In the genomic region with DNA sequence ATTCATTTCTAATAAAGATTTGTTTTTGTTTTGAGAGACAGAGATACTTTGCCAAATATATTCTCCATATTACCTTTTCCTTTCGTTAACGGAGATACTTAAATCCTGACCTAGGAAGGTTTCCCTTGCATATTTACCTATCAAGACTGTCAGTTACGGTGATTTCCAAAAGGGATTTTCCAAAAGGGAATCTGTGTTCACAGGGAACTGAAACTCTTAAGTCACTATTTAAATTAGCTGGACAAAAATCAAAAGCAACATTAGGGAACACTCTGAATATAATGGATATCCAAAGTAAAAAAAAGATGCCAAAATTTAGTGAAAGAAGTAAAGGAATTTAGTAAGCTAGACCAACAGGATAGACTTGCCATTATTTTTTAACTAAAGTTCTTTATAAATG, we compare ENCODE assay signal across 11 cellular contexts. TPM values are rescaled to one million over a fixed set of nuclear protein-coding genes. Genes with fewer than 3 reads are reported as not detected.
DNase-seq lines count a peak whose midpoint lies in the region; ATAC-seq, FAIRE-seq and TF ChIP-seq lines count a peak whose summit lies in the region.
"Had no signal": no experiment of that assay in that cellular context is flagged by ENCODE, and none has a peak within 500 bp of the region (broad histone marks: within the 10 kb centered on the region; RNA-seq: fewer than 3 reads in every experiment).

No MANE protein-coding gene starts in this region.

- H3K36me3 ChIP-seq in psoas muscle (ENCODE audit: insufficient read depth in 1 of 2, low read depth in 1 of 2) = peaks cover 2 to 30% of the 10 kb centered on the region in 2 donors

- H3K4me3 ChIP-seq in fibroblast of mammary gland (ENCODE audit: control insufficient read depth, low read depth, low read length) = peak overlapping the region; percentile 2
- H3K4me3 ChIP-seq in psoas muscle = peak overlapping the region; percentile 92

- no peak for TF ChIP-seq POLR2A in erythroblast (IDR thresholded peaks at IDR 0.05; ENCODE audit: low read length)

- H3K9me3 ChIP-seq in psoas muscle = no peaks in the 10 kb centered on the region
- H3K9me3 ChIP-seq: adrenal gland had no signal

- peaks cover 76% of the 10 kb centered on the region for H3K4me1 ChIP-seq in psoas muscle

- DNase-seq in Caki2 (ENCODE audit: low read depth) (peak; percentile 27), RCC 7860 (ENCODE audit: low spot score) (no peak), fibroblast of mammary gland (ENCODE audit: low read depth) (no peak), psoas muscle (no peak), epidermal melanocyte (ENCODE audit: insufficient read length, low spot score) (no peak), inferior parietal cortex (ENCODE audit: extremely low spot score) (no peak), erythroblast (lab: John Stamatoyannopoulos, UW) (no peak)
- DNase-seq: adrenal gland, head of caudate nucleus, NCI-H82 had no signal

- H3K27me3 ChIP-seq in psoas muscle (ENCODE audit: insufficient read depth in 3 of 3, low read length in 2 of 3) = no peaks in the 10 kb centered on the region
- H3K27me3 ChIP-seq: adrenal gland had no signal

- TF ChIP-seq CTCF in fibroblast of mammary gland (conservative IDR thresholded peaks at IDR 0.05; ENCODE audit: control insufficient read depth, insufficient read depth, low read depth, low read length) = no peak
- TF ChIP-seq CTCF in psoas muscle (IDR thresholded peaks at IDR 0.05) = no peak

- ATAC-seq in psoas muscle (no peak), HG03378 (IDR thresholded peaks at IDR 0.05; ENCODE audit: unreplicated experiment) (no peak)

- FAIRE-seq in RCC 7860 (lab: Jason Lieb, UNC) = peak; percentile 24

- WGBS in psoas muscle, 3 donors = 51 to 66% (median 51%) methylated on average over 3 of the region's 3 CpGs

- H3K27ac ChIP-seq in psoas muscle = peak overlapping the region; percentile 98
- H3K27ac ChIP-seq: adrenal gland had no signal

- intact Hi-C loops in psoas muscle (cut with DNase I) = loop anchor here in 1 of 2 donors (5.0 kb wide), 1 partner anchor 38 kb away; no protein-coding TSS in a partner anchor

- in situ Hi-C loops in Caki2 (cut with HindIII; ENCODE audit: low pct_unique_long_range_greater_than_20kb, low sequenced_read_pairs) = no loop called here

RNA-seq across cellular contexts. Expression of gene LRRFIP2, which starts 0.6 kb away (rescaled TPM):
- 16.2 and 16.9 TPM in 2 replicates for total RNA-seq in Caki2 (2014; rRNA removed; shearing (Covaris generic); ENCODE audit: low replicate concordance)
- 100 to 1,000 TPM; 124 to 163 (median 138) TPM for total RNA-seq in psoas muscle
- polyA plus RNA-seq in psoas muscle = 100 to 1,000 TPM in 1 of 3 donors, 10 to 100 TPM in 2; 35.7 to 135 (median 75.1) TPM
